1 cellular context compared by ENCODE assay signal in the genomic region with DNA sequence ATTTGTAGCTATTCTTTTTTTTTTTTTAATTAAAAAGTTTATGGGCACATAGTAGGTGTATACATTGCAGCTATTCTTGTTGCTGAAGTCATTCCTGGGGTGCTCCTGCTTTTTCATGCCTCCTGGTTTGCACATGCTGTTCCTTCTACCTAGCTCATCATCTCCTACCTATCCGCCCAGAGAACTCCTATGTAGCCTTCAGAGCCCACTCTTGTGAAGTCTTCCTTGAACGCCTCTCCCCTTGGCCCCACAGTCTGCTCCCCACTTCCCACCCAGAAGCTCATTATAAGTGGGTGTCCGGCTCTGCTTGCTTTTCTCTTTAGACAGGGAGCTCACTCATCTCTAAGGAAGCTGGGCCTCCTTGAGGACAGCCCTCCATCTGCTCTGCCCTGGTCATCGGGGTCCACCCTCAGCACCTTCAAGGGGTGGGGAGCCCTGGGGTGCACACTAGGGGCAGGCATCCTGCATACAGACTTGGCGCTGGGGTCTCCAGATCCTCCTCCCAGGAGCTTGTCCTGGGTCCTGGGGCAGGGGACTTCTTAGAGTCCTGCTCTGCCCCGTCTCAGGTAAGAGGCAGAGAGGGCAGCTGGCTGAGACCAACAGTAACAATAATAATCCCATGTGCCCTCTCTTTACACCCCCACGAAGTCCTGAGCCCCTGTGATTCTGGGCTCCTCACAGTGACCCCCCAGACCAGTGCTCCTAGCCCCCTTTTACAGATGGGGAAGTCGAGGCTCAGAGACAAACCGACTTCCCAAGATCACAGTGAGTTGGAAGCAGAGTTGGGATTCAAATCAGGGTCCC.
TF ChIP-seq lines count a peak whose summit lies in the region.

No MANE protein-coding gene starts in this region.

TF ChIP-seq in HepG2, 621 proteins besides CTCF, POLR2A, EP300 and RAD21:
- TF ChIP-seq ZNF747 (CRISPR knock-in tag; IDR thresholded peaks at IDR 0.05; ENCODE audit: borderline replicate concordance) (no peak), ZNF629 (CRISPR knock-in tag; conservative IDR thresholded peaks at IDR 0.05) (peak; percentile 47), ZNF564 (CRISPR knock-in tag; IDR thresholded peaks at IDR 0.05) (no peak), ZNF337 (CRISPR knock-in tag; IDR thresholded peaks at IDR 0.05; ENCODE audit: borderline replicate concordance, low read depth) (no peak), NFE2 (CRISPR knock-in tag; IDR thresholded peaks at IDR 0.05) (no peak), NFIB (CRISPR knock-in tag; IDR thresholded peaks at IDR 0.05; ENCODE audit: borderline replicate concordance) (no peak)
- TF ChIP-seq, protein P1, sequence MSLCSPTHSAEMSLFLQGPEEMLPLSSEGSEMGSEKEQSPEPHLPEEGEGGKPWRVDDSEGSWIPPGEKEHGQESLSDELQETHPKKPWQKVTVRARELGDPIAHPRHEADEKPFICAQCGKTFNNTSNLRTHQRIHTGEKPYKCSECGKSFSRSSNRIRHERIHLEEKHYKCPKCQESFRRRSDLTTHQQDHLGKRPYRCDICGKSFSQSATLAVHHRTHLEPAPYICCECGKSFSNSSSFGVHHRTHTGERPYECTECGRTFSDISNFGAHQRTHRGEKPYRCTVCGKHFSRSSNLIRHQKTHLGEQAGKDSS (CRISPR knock-in tag; IDR thresholded peaks at IDR 0.05; ENCODE audit: borderline replicate concordance, low read depth): peak; percentile 81; the same call in 1 of the 2 replicates
- TF ChIP-seq, protein P2, sequence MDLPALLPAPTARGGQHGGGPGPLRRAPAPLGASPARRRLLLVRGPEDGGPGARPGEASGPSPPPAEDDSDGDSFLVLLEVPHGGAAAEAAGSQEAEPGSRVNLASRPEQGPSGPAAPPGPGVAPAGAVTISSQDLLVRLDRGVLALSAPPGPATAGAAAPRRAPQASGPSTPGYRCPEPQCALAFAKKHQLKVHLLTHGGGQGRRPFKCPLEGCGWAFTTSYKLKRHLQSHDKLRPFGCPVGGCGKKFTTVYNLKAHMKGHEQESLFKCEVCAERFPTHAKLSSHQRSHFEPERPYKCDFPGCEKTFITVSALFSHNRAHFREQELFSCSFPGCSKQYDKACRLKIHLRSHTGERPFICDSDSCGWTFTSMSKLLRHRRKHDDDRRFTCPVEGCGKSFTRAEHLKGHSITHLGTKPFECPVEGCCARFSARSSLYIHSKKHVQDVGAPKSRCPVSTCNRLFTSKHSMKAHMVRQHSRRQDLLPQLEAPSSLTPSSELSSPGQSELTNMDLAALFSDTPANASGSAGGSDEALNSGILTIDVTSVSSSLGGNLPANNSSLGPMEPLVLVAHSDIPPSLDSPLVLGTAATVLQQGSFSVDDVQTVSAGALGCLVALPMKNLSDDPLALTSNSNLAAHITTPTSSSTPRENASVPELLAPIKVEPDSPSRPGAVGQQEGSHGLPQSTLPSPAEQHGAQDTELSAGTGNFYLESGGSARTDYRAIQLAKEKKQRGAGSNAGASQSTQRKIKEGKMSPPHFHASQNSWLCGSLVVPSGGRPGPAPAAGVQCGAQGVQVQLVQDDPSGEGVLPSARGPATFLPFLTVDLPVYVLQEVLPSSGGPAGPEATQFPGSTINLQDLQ (CRISPR knock-in tag; IDR thresholded peaks at IDR 0.05): no peak
